Comparison of ENCODE assay signal across 8 cellular contexts in the genomic region with DNA sequence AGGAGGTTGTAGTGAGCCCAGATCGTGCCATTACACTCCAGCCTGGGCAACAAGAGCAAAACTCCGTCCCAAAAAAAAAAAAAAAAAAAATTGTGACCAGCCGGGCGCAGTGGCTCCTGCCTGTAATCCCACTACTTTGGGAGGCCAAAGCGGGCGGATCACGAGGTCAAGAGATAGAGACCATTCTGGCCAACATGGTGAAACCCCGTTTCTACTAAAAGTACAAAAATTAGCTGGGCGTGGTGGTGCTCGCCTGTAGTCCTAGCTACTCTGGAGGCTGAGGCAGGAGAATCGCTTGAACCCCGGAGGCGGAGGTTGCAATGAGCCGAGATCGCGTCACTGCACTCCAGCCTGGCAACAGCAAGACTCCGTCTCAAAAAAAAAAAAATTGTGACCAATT. TPM values are rescaled to one million over a fixed set of nuclear protein-coding genes. Genes with fewer than 3 reads are reported as not detected.
DNase-seq lines count a peak whose midpoint lies in the region; ATAC-seq and TF ChIP-seq lines count a peak whose summit lies in the region.
"Not testable (repeated sequence)": the region's sequence is repeated elsewhere in the genome, so short reads cannot be mapped to it uniquely, and the experiment has no call there.

No MANE protein-coding gene starts in this region.

- not testable (repeated sequence) for H3K27me3 ChIP-seq in GM23338 (ENCODE audit: insufficient read depth); left lung; spleen (replicated peaks in 1 of 7); upper lobe of right lung

- H3K4me1 ChIP-seq in GM23338 (ENCODE audit: insufficient read depth); left lung; spleen; upper lobe of right lung: not testable (repeated sequence)

- not testable (repeated sequence) for H3K79me2 ChIP-seq in GM23338 (replicated peaks; ENCODE audit: insufficient read depth)

- not testable (repeated sequence) for H3K36me3 ChIP-seq in GM23338 (ENCODE audit: insufficient read depth)
- H3K36me3 ChIP-seq in left lung (peaks cover 0 to 62% of the 10 kb centered on the region in 2 donors), spleen (peaks cover 0 to 93% (median 24%) of the 10 kb centered on the region in 6 donors), upper lobe of right lung (peaks cover 43% of the 10 kb centered on the region)

- H3K4me3 Mint-ChIP-seq in GM23338; activated T-cell treated with anti-CD3 and anti-CD28 coated beads, Interleukin-2, amount 50 U/mL, for 24 hours; chondrocyte (ENCODE audit: unreplicated experiment): not testable (repeated sequence)

- not testable (repeated sequence) for TF ChIP-seq CTCF in GM23338 (conservative IDR thresholded peaks at IDR 0.05; ENCODE audit: low read depth in 2 of 2); chondrocyte (IDR thresholded peaks at IDR 0.05); left lung (IDR thresholded peaks at IDR 0.05); spleen (IDR thresholded peaks at IDR 0.05 in 8 of 11, conservative IDR thresholded peaks at IDR 0.05 in 3 of 11); upper lobe of right lung (IDR thresholded peaks at IDR 0.05)

- H2AFZ ChIP-seq in GM23338: not testable (repeated sequence)

- H3K4me3 ChIP-seq in GM23338, left lung, spleen, upper lobe of right lung: not testable (repeated sequence)

- TF ChIP-seq POLR2A in spleen (IDR thresholded peaks at IDR 0.05): not testable (repeated sequence)

- not testable (repeated sequence) for H3K9me2 ChIP-seq in GM23338 (ENCODE audit: insufficient read depth)

- not testable (repeated sequence) for H3K9me3 ChIP-seq in left lung, spleen, upper lobe of right lung

- not testable (repeated sequence) for H3K9me3 Mint-ChIP-seq in GM23338; activated T-cell treated with anti-CD3 and anti-CD28 coated beads, Interleukin-2, amount 50 U/mL, for 24 hours; chondrocyte (ENCODE audit: low read depth)

- DNase-seq in GM23338 (ENCODE audit: low spot score): not testable (repeated sequence)
- peak; percentile 1 for DNase-seq in activated T-cell treated with anti-CD3 and anti-CD28 coated beads, Interleukin-2, amount 50 U/mL, for 24 hours
- DNase-seq in chondrocyte (ENCODE audit: low spot score) (peak; percentile 26), left lung (peak; percentile 13 to 16), posterior vena cava (ENCODE audit: low spot score) (peak; percentile 62), sciatic nerve (ENCODE audit: low spot score) (peak; percentile 45), spleen (peak; percentile 36), upper lobe of right lung (peak; percentile 15)

- not testable (repeated sequence) for H4K20me1 ChIP-seq in GM23338 (replicated peaks; ENCODE audit: insufficient read depth)

- H3K36me3 Mint-ChIP-seq in GM23338 (ENCODE audit: low read depth): peaks cover 20% of the 10 kb centered on the region; the same call in 2 of the 3 replicates
- H3K36me3 Mint-ChIP-seq in activated T-cell treated with anti-CD3 and anti-CD28 coated beads, Interleukin-2, amount 50 U/mL, for 24 hours (ENCODE audit: low read depth): peaks cover 57% of the 10 kb centered on the region
- H3K36me3 Mint-ChIP-seq in chondrocyte (ENCODE audit: low read depth): not testable (repeated sequence)

- not testable (repeated sequence) for H3K4me2 ChIP-seq in GM23338

- H3K27ac ChIP-seq in GM23338 (ENCODE audit: low read depth): 0 out of 2 replicates have a peak overlapping the region, but pooled peaks have one; percentile 59
- H3K27ac ChIP-seq in left lung, spleen, upper lobe of right lung: not testable (repeated sequence)

- H3K27ac Mint-ChIP-seq in GM23338; chondrocyte (ENCODE audit: unreplicated experiment): not testable (repeated sequence)
- H3K27ac Mint-ChIP-seq in activated T-cell treated with anti-CD3 and anti-CD28 coated beads, Interleukin-2, amount 50 U/mL, for 24 hours: peak overlapping the region; percentile 14

- H3F3A ChIP-seq in GM23338 (replicated peaks; ENCODE audit: low read depth): not testable (repeated sequence)

- intact Hi-C loops in left lung (cut with DNase I); posterior vena cava (cut with DNase I); sciatic nerve (cut with DNase I); spleen (cut with DNase I; ENCODE audit: low total_unique reads); upper lobe of right lung (cut with DNase I): not testable (repeated sequence)

- 93 to 97% (median 96%) methylated on average over 17 of the region's 17 CpGs for WGBS in spleen, 5 donors

- not testable (repeated sequence) for ATAC-seq in GM23338, left lung, sciatic nerve, upper lobe of right lung

- not testable (repeated sequence) for H3K27me3 Mint-ChIP-seq in GM23338 (ENCODE audit: insufficient read depth, low read depth, poor library complexity); activated T-cell treated with anti-CD3 and anti-CD28 coated beads, Interleukin-2, amount 50 U/mL, for 24 hours; chondrocyte (ENCODE audit: low read depth)

- not testable (repeated sequence) for H3K4me1 Mint-ChIP-seq in GM23338; chondrocyte (ENCODE audit: low read depth)
- peaks cover 14% of the 10 kb centered on the region for H3K4me1 Mint-ChIP-seq in activated T-cell treated with anti-CD3 and anti-CD28 coated beads, Interleukin-2, amount 50 U/mL, for 24 hours (ENCODE audit: low read depth)

RNA-seq across cellular contexts. Expression of gene TNIP2, which starts 29.3 kb away (rescaled TPM):
- 60.2 and 61.4 TPM in 2 replicates for total RNA-seq in GM23338 (2014; rRNA removed; shearing (Covaris generic))
- polyA plus RNA-seq in GM23338 (2016; fragmentation: Nextera tagmentation; extraction: Ambion mirVana): 33.9 and 34.8 TPM in 2 replicates
- 23.3 to 30.7 TPM (median 29.0 TPM) in 3 replicates for total RNA-seq in chondrocyte
- 10 to 100 TPM; 32.9 to 46.5 TPM for total RNA-seq in left lung
- 10 to 100 TPM; 25.4 to 29.2 TPM for total RNA-seq in posterior vena cava
- 34.9 TPM for total RNA-seq in sciatic nerve
- total RNA-seq in spleen: 10 to 100 TPM; 35.1 to 52.5 (median 50.4) TPM
- polyA plus RNA-seq in spleen: 10 to 100 TPM; 32.7 to 53.5 (median 33.2) TPM
- total RNA-seq in upper lobe of right lung: 43.4 TPM
